1 cellular context compared by ENCODE assay signal in genomic region chr4:103019319-103020124, GRCh38.
TF ChIP-seq lines count a peak whose summit lies in the region.

Gene SLC9B1 (minus strand): TSS chr4:103019705. CDS start chr4:102991711, 27,994 bp downstream.

TF ChIP-seq in K562, 482 proteins besides CTCF, POLR2A, EP300 and RAD21 (continued from another document and continues in another):
- peak; percentile 83 to 94 for TF ChIP-seq E2F6 (IDR thresholded peaks at IDR 0.05; ENCODE audit: borderline replicate concordance in 1 of 2, extremely low read depth in 1 of 2, insufficient read depth in 1 of 2, insufficient read length in 1 of 2, low read depth in 1 of 2, low read length in 1 of 2, poor library complexity in 1 of 2, severe bottlenecking in 1 of 2)
- peak; percentile 97 for TF ChIP-seq SP1 (CRISPR knock-in tag; IDR thresholded peaks at IDR 0.05)
- TF ChIP-seq HCFC1 (IDR thresholded peaks at IDR 0.05; ENCODE audit: low read depth, low read length): peak; percentile 80
- no peak for TF ChIP-seq TRIM28 (IDR thresholded peaks at IDR 0.05)
- no peak for TF ChIP-seq ZNF589 (CRISPR knock-in tag; IDR thresholded peaks at IDR 0.05; ENCODE audit: low read depth)
- TF ChIP-seq, protein P1, sequence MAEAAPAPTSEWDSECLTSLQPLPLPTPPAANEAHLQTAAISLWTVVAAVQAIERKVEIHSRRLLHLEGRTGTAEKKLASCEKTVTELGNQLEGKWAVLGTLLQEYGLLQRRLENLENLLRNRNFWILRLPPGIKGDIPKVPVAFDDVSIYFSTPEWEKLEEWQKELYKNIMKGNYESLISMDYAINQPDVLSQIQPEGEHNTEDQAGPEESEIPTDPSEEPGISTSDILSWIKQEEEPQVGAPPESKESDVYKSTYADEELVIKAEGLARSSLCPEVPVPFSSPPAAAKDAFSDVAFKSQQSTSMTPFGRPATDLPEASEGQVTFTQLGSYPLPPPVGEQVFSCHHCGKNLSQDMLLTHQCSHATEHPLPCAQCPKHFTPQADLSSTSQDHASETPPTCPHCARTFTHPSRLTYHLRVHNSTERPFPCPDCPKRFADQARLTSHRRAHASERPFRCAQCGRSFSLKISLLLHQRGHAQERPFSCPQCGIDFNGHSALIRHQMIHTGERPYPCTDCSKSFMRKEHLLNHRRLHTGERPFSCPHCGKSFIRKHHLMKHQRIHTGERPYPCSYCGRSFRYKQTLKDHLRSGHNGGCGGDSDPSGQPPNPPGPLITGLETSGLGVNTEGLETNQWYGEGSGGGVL (CRISPR knock-in tag; IDR thresholded peaks at IDR 0.05): no peak
- TF ChIP-seq PURB (CRISPR knock-in tag; IDR thresholded peaks at IDR 0.05; ENCODE audit: low read depth): no peak
- no peak for TF ChIP-seq ZNF444 (CRISPR knock-in tag; IDR thresholded peaks at IDR 0.05)
- peak; percentile 45; the same call in 1 of the 2 replicates for TF ChIP-seq HNRNPL (IDR thresholded peaks at IDR 0.05; ENCODE audit: low read depth, low read length)
- TF ChIP-seq ZNF695 (CRISPR knock-in tag; IDR thresholded peaks at IDR 0.05): no peak
- no peak for TF ChIP-seq LEF1 (IDR thresholded peaks at IDR 0.05)
- no peak for TF ChIP-seq ZNF253 (CRISPR knock-in tag; conservative IDR thresholded peaks at IDR 0.05)
- TF ChIP-seq TCF15 (CRISPR knock-in tag; IDR thresholded peaks at IDR 0.05): no peak
- no peak for TF ChIP-seq ZNF699 (CRISPR knock-in tag; IDR thresholded peaks at IDR 0.05; ENCODE audit: insufficient replicate concordance)
- TF ChIP-seq HNRNPLL (IDR thresholded peaks at IDR 0.05; ENCODE audit: low read depth, low read length, poor library complexity, severe bottlenecking): peak; percentile 78
- no peak for TF ChIP-seq RBM15 (IDR thresholded peaks at IDR 0.05; ENCODE audit: insufficient read depth, low read length)
- TF ChIP-seq TFAM (CRISPR knock-in tag; conservative IDR thresholded peaks at IDR 0.05): no peak
- peak; percentile 44; the same call in 1 of the 2 replicates for TF ChIP-seq BRD4 (IDR thresholded peaks at IDR 0.05)
- TF ChIP-seq ZFPM2 (CRISPR knock-in tag; IDR thresholded peaks at IDR 0.05): no peak
- TF ChIP-seq NRF1 (conservative IDR thresholded peaks at IDR 0.05 in 1 of 2, IDR thresholded peaks at IDR 0.05 in 1 of 2): peak; percentile 88 to 90
- no peak for TF ChIP-seq LARP7 (IDR thresholded peaks at IDR 0.05)
- no peak for TF ChIP-seq MCM2 (IDR thresholded peaks at IDR 0.05; ENCODE audit: low read depth)
- no peak for TF ChIP-seq MIER1 (IDR thresholded peaks at IDR 0.05; ENCODE audit: low read depth)
- peak; percentile 75; the same call in 1 of the 2 replicates for TF ChIP-seq GABPB1 (CRISPR knock-in tag; IDR thresholded peaks at IDR 0.05)
- TF ChIP-seq IRF9 (tag; IDR thresholded peaks at IDR 0.05): peak; percentile 59
- TF ChIP-seq, protein P2, sequence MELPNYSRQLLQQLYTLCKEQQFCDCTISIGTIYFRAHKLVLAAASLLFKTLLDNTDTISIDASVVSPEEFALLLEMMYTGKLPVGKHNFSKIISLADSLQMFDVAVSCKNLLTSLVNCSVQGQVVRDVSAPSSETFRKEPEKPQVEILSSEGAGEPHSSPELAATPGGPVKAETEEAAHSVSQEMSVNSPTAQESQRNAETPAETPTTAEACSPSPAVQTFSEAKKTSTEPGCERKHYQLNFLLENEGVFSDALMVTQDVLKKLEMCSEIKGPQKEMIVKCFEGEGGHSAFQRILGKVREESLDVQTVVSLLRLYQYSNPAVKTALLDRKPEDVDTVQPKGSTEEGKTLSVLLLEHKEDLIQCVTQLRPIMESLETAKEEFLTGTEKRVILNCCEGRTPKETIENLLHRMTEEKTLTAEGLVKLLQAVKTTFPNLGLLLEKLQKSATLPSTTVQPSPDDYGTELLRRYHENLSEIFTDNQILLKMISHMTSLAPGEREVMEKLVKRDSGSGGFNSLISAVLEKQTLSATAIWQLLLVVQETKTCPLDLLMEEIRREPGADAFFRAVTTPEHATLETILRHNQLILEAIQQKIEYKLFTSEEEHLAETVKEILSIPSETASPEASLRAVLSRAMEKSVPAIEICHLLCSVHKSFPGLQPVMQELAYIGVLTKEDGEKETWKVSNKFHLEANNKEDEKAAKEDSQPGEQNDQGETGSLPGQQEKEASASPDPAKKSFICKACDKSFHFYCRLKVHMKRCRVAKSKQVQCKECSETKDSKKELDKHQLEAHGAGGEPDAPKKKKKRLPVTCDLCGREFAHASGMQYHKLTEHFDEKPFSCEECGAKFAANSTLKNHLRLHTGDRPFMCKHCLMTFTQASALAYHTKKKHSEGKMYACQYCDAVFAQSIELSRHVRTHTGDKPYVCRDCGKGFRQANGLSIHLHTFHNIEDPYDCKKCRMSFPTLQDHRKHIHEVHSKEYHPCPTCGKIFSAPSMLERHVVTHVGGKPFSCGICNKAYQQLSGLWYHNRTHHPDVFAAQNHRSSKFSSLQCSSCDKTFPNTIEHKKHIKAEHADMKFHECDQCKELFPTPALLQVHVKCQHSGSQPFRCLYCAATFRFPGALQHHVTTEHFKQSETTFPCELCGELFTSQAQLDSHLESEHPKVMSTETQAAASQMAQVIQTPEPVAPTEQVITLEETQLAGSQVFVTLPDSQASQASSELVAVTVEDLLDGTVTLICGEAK (IDR thresholded peaks at IDR 0.05): peak; percentile 59; the same call in 1 of the 2 replicates
- TF ChIP-seq, protein P2 (CRISPR knock-in tag; IDR thresholded peaks at IDR 0.05): no peak
- TF ChIP-seq HDAC2 (IDR thresholded peaks at IDR 0.05): 0 out of 2 replicates have a peak, but pooled peaks have one; percentile 25
- no peak for TF ChIP-seq NFE2L1 (tag; IDR thresholded peaks at IDR 0.05; ENCODE audit: borderline replicate concordance, low read depth)
- no peak; the same call in 1 of the 2 replicates for TF ChIP-seq CHD2 (IDR thresholded peaks at IDR 0.05; ENCODE audit: low read depth, low read length)
- 0 out of 2 replicates have a peak, but pooled peaks have one; percentile 31 for TF ChIP-seq ZNF41 (CRISPR knock-in tag; conservative IDR thresholded peaks at IDR 0.05)
- TF ChIP-seq, protein P3, sequence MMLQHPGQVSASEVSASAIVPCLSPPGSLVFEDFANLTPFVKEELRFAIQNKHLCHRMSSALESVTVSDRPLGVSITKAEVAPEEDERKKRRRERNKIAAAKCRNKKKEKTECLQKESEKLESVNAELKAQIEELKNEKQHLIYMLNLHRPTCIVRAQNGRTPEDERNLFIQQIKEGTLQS (IDR thresholded peaks at IDR 0.05): peak; percentile 91
- TF ChIP-seq, protein P3 (CRISPR knock-in tag; conservative IDR thresholded peaks at IDR 0.05): 0 out of 2 replicates have a peak, but pooled peaks have one; percentile 53
- TF ChIP-seq, protein P4, sequence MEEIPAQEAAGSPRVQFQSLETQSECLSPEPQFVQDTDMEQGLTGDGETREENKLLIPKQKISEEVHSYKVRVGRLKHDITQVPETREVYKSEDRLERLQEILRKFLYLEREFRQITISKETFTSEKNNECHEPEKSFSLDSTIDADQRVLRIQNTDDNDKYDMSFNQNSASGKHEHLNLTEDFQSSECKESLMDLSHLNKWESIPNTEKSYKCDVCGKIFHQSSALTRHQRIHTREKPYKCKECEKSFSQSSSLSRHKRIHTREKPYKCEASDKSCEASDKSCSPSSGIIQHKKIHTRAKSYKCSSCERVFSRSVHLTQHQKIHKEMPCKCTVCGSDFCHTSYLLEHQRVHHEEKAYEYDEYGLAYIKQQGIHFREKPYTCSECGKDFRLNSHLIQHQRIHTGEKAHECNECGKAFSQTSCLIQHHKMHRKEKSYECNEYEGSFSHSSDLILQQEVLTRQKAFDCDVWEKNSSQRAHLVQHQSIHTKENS (CRISPR knock-in tag; IDR thresholded peaks at IDR 0.05): no peak
- TF ChIP-seq RBBP5 (IDR thresholded peaks at IDR 0.05; ENCODE audit: borderline replicate concordance, insufficient read depth, low read length, poor library complexity, severe bottlenecking): peak; percentile 60
- no peak for TF ChIP-seq HNRNPH1 (optimal IDR thresholded peaks at IDR 0.05; ENCODE audit: low read depth, low read length)
- peak; percentile 82; the same call in 1 of the 2 replicates for TF ChIP-seq CTBP1 (IDR thresholded peaks at IDR 0.05; ENCODE audit: borderline replicate concordance)
- no peak for TF ChIP-seq PTTG1 (tag; IDR thresholded peaks at IDR 0.05; ENCODE audit: low read depth)
- no peak for TF ChIP-seq TCF7 (IDR thresholded peaks at IDR 0.05; ENCODE audit: borderline replicate concordance)
- TF ChIP-seq PHB2 (IDR thresholded peaks at IDR 0.05; ENCODE audit: low read depth): no peak; the same call in 1 of the 2 replicates
- TF ChIP-seq ARID3B (CRISPR knock-in tag; IDR thresholded peaks at IDR 0.05; ENCODE audit: borderline replicate concordance): no peak
